In genomic region chr14:81018714-81019512, GRCh38 we compare ENCODE assay signal across 21 cellular contexts.
"Had no signal": no experiment of that assay in that cellular context is flagged by ENCODE, and none has a peak within 500 bp of the region (broad histone marks: within the 10 kb centered on the region; RNA-seq: fewer than 3 reads in every experiment).

No MANE protein-coding gene starts in this region.

- ATAC-seq: activated T-cell treated with anti-CD3 and anti-CD28 coated beads, Interleukin-2, amount 50 U/mL, for 4 hours; left lung; right cardiac atrium had no signal

- H2AFZ ChIP-seq: hepatocyte had no signal

- H3K4me2 ChIP-seq: hepatocyte had no signal

- H3K27me3 ChIP-seq: colonic mucosa, hepatocyte, left lung, pancreas, tibial nerve had no signal

- H3K27ac ChIP-seq: colonic mucosa, hepatocyte, left lung, pancreas, skin epidermis had no signal

- DNase-seq: activated CD4-positive, alpha-beta T cell treated with anti-CD3 and anti-CD28 coated beads for 1 hour; activated CD4-positive, alpha-beta T cell treated with anti-CD3 and anti-CD28 coated beads, Interleukin-2, amount 50 U/mL, for 48 hours; activated CD8-positive, alpha-beta memory T cell treated with anti-CD3 and anti-CD28 coated beads, Interleukin-2, amount 50 U/mL, for 48 hours; activated naive CD4-positive, alpha-beta T cell treated with Interleukin-2 at 50 U/mL for 16 hours; activated naive CD8-positive, alpha-beta T cell treated with anti-CD3 and anti-CD28 coated beads for 36 hours; activated T-cell treated with anti-CD3 and anti-CD28 coated beads, Interleukin-2, amount 50 U/mL, for 4 hours; amniotic stem cell; colonic mucosa; endodermal cell; foreskin melanocyte; glutamatergic neuron; immature natural killer cell; left lung; pancreas; right cardiac atrium; stimulated activated CD4-positive, alpha-beta T cell treated with anti-CD3 and anti-CD28 coated beads, Interleukin-1b, Interleukin-23, amount 100 ng/mL, for 48 hours; T-helper 9 cell had no signal

- H3K4me3 ChIP-seq: colonic mucosa, hepatocyte, left lung, pancreas, skin epidermis had no signal

- H3K9me3 ChIP-seq: colonic mucosa, left lung, pancreas, tibial nerve had no signal

- FAIRE-seq: bronchial epithelial cell, pancreas had no signal

- H3K4me1 ChIP-seq: colonic mucosa, pancreas had no signal

- H3K79me2 ChIP-seq: hepatocyte had no signal

- H3K36me3 ChIP-seq: colonic mucosa, left lung, pancreas, tibial nerve had no signal
